Comparison of ENCODE assay signal across 18 cellular contexts in the genomic region with DNA sequence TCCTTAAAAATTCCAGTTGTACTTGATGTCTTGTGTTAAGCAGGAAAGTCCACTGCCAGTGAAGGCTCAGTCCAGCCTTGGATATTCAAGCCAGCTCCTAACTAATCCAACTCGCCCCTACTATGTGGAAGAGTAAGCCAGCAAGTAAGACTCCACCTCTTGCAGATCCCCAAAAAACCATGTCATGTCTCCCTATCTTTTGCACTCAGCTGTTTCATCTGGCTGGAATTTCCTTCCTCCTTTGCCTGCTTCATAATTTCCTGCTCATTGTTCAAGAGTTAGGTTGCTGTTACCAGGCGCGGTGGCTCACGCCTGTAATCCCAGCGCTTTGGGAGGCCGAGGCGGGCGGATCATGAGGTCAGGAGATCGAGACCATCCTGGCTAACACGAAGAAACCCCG.
"Had no signal": no experiment of that assay in that cellular context is flagged by ENCODE, and none has a peak within 500 bp of the region (broad histone marks: within the 10 kb centered on the region; RNA-seq: fewer than 3 reads in every experiment).

No MANE protein-coding gene starts in this region.

- ATAC-seq: stimulated activated naive CD8-positive, alpha-beta T cell treated with anti-CD3 and anti-CD28 coated beads, Interleukin-15, Interleukin-2, amounts not matched to agents 100 U/mL and 50 U/mL, for 24 hours; T-helper 17 cell had no signal

- H3K4me2 ChIP-seq: smooth muscle cell had no signal

- H3K4me1 Mint-ChIP-seq: activated CD4-positive, alpha-beta T cell treated with anti-CD3 and anti-CD28 coated beads, Interleukin-2, amount 10 ng/mL, durations not matched to agents 7 days and 5 days; nephron progenitor cell; T-helper 17 cell had no signal

- H3K9me3 ChIP-seq: esophagus muscularis mucosa, suprapubic skin had no signal

- H3K27ac ChIP-seq: suprapubic skin had no signal

- H3K27me3 ChIP-seq: esophagus muscularis mucosa, suprapubic skin had no signal

- H3K27ac Mint-ChIP-seq: activated CD4-positive, alpha-beta T cell treated with anti-CD3 and anti-CD28 coated beads, Interleukin-2, amount 10 ng/mL, durations not matched to agents 7 days and 5 days; activated naive CD8-positive, alpha-beta T cell; dendritic cell treated with granulocyte-macrophage colony-stimulating factor and Interleukin-4, amounts not matched to agents 40 ng/mL and 50 ng/mL, for 4 days; nephron progenitor cell; T-helper 17 cell had no signal

- H3K4me3 Mint-ChIP-seq: activated CD4-positive, alpha-beta T cell treated with anti-CD3 and anti-CD28 coated beads, Interleukin-2, amount 10 ng/mL, durations not matched to agents 7 days and 5 days; activated naive CD8-positive, alpha-beta T cell; dendritic cell treated with granulocyte-macrophage colony-stimulating factor and Interleukin-4, amounts not matched to agents 40 ng/mL and 50 ng/mL, for 4 days; nephron progenitor cell; T-helper 17 cell had no signal

- H3K9me3 Mint-ChIP-seq: activated CD4-positive, alpha-beta T cell treated with anti-CD3 and anti-CD28 coated beads, Interleukin-2, amount 10 ng/mL, durations not matched to agents 7 days and 5 days had no signal

- H3K27me3 Mint-ChIP-seq: activated naive CD8-positive, alpha-beta T cell; dendritic cell treated with granulocyte-macrophage colony-stimulating factor and Interleukin-4, amounts not matched to agents 40 ng/mL and 50 ng/mL, for 4 days; T-helper 17 cell had no signal

- DNase-seq: activated CD4-positive, alpha-beta T cell treated with anti-CD3 and anti-CD28 coated beads, Interleukin-2, amount 10 ng/mL, durations not matched to agents 7 days and 5 days; activated CD8-positive, alpha-beta memory T cell treated with anti-CD3 and anti-CD28 coated beads, Interleukin-2, amount 50 U/mL, for 48 hours; activated gamma-delta T cell treated with Interleukin-2 at 50 U/mL for 16 hours; amygdala; glutamatergic neuron; hypothalamus; kidney glomerular epithelial cell; mesendoderm; nephron progenitor cell; occipital lobe; stimulated activated naive CD8-positive, alpha-beta T cell treated with anti-CD3 and anti-CD28 coated beads, Interleukin-15, Interleukin-2, amounts not matched to agents 100 U/mL and 50 U/mL, for 24 hours; T-helper 17 cell; trophoblast cell had no signal

- H3K36me3 ChIP-seq: suprapubic skin had no signal

- H3K4me3 ChIP-seq: esophagus muscularis mucosa, smooth muscle cell, suprapubic skin had no signal

- H3K4me1 ChIP-seq: suprapubic skin had no signal
